1 cellular context compared by ENCODE assay signal in genomic region chr17:76467366-76467765, GRCh38.
TF ChIP-seq lines count a peak whose summit lies in the region.

AANAT (plus strand) TSS chr17:76467603; CDS start chr17:76468747, 1,144 bp downstream.

TF ChIP-seq in H1, 55 proteins besides CTCF, POLR2A, EP300 and RAD21:
- TF ChIP-seq SRF (IDR thresholded peaks at IDR 0.05; ENCODE audit: low read depth, low read length) = no peak
- no peak for TF ChIP-seq TAF1 (IDR thresholded peaks at IDR 0.05; ENCODE audit: low read depth, low read length)
- TF ChIP-seq USF2 (IDR thresholded peaks at IDR 0.05; ENCODE audit: low read length) = no peak
- TF ChIP-seq TEAD4 (IDR thresholded peaks at IDR 0.05; ENCODE audit: low read depth, low read length) = no peak
- TF ChIP-seq SAP30 (IDR thresholded peaks at IDR 0.05; ENCODE audit: insufficient read depth, insufficient replicate concordance, low read length) = no peak
- TF ChIP-seq KDM4A (IDR thresholded peaks at IDR 0.05; ENCODE audit: low read depth, low read length, severe bottlenecking) = no peak
- TF ChIP-seq SP1 (IDR thresholded peaks at IDR 0.05; ENCODE audit: low read depth, low read length) = no peak
- no peak for TF ChIP-seq ATF3 (IDR thresholded peaks at IDR 0.05; ENCODE audit: insufficient read depth, low read depth, low read length)
- TF ChIP-seq CEBPB (IDR thresholded peaks at IDR 0.05; ENCODE audit: low read depth, low read length) = no peak
- no peak for TF ChIP-seq NRF1 (IDR thresholded peaks at IDR 0.05; ENCODE audit: low read depth, low read length)
- no peak for TF ChIP-seq TAF7 (optimal IDR thresholded peaks at IDR 0.05; ENCODE audit: borderline replicate concordance, low read depth, low read length)
- TF ChIP-seq TBP (IDR thresholded peaks at IDR 0.05; ENCODE audit: low read depth, low read length) = no peak
- no peak for TF ChIP-seq RFX5 (IDR thresholded peaks at IDR 0.05; ENCODE audit: borderline replicate concordance, low read depth, low read length)
- TF ChIP-seq TCF12 (IDR thresholded peaks at IDR 0.05; ENCODE audit: low read depth, low read length) = no peak
- no peak for TF ChIP-seq SP2 (IDR thresholded peaks at IDR 0.05; ENCODE audit: low read length)
- no peak for TF ChIP-seq MAFK (IDR thresholded peaks at IDR 0.05; ENCODE audit: low read depth, low read length)
